ENCODE assay signal across 7 cellular contexts in the genomic region with DNA sequence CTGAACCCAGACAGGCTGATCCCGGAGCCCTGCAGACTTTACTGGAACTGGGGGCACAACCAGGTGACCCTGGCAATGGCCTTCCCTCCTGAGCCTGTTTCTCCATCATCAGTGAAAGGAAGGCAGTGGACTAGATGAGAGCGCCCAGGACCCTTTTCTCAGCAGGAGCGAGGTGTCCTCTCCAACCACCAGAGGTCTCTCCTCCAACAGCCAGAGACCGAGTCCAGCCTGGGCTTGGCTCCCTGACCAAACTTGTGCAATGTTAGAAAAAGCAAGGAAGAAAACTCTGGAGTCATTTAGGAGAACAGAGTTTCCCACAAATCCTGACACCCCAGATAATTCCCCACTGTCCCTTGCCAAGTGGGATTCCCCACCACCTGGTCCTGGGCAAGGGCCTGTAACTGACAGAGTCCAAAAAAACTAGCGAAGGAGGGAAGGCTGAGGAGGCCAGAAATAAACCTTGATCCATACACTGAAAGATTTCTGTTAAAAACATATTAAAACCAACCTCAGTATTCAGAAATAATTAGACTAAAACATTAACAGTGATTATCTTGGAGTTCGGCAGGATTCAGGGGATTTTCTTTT. TPM values are rescaled to one million over a fixed set of nuclear protein-coding genes. Genes with fewer than 3 reads are reported as not detected.
DNase-seq lines count a peak whose midpoint lies in the region; ATAC-seq and TF ChIP-seq lines count a peak whose summit lies in the region.

No MANE protein-coding gene starts in this region.

- no peaks in the 10 kb centered on the region for H3K27me3 ChIP-seq in left ventricle myocardium inferior (ENCODE audit: low read depth)

- H3K27ac ChIP-seq in left ventricle myocardium inferior (replicated peaks), result peak overlapping the region; percentile 93

- no peaks in the 10 kb centered on the region for H3K9me3 ChIP-seq in left ventricle myocardium inferior (replicated peaks)

- no peak overlapping the region for H3K4me3 ChIP-seq in left ventricle myocardium inferior

- peak; percentile 22 for DNase-seq in GDM1 (lab: John Stamatoyannopoulos, UW)
- DNase-seq in Kasumi-1 (lab: John Stamatoyannopoulos, UW), result peak; percentile 48 to 56
- DNase-seq in amniotic epithelial cell (ENCODE audit: low read depth), result peak; percentile 72
- DNase-seq in left ventricle myocardium inferior, result peak; percentile 74
- DNase-seq in sciatic nerve (ENCODE audit: low spot score), result peak; percentile 86
- no peak for DNase-seq in SKM-1 (lab: John Stamatoyannopoulos, UW; ENCODE audit: unreplicated experiment)
- DNase-seq in DMS153 (lab: John Stamatoyannopoulos, UW), result no peak

- ATAC-seq in sciatic nerve, result peak; percentile 83

- H3K4me1 ChIP-seq in left ventricle myocardium inferior, result peaks cover 66% of the 10 kb centered on the region

- H3K36me3 ChIP-seq in left ventricle myocardium inferior, result no peaks in the 10 kb centered on the region

- intact Hi-C loops in left ventricle myocardium inferior (cut with micrococcal nuclease), result loop anchor here (10.0 kb wide), 1 partner anchor 171 kb away; no protein-coding TSS in a partner anchor
- intact Hi-C loops in sciatic nerve (cut with DNase I), result loop anchor here (10.0 kb wide), 1 partner anchor 171 kb away; no protein-coding TSS in a partner anchor

- peak; percentile 89 for TF ChIP-seq CTCF in left ventricle myocardium inferior (IDR thresholded peaks at IDR 0.05; ENCODE audit: borderline replicate concordance)

RNA-seq across cellular contexts. Expression of a gene that starts 9.0 kb away (rescaled TPM):
- total RNA-seq in left ventricle myocardium inferior, result 20.5 TPM
- total RNA-seq in sciatic nerve, result 4.7 TPM

RNA-seq across cellular contexts. Expression of a gene that starts 32.4 kb away (rescaled TPM):
- total RNA-seq in left ventricle myocardium inferior, result 230 TPM
- 79.6 TPM for total RNA-seq in sciatic nerve

RNA-seq across cellular contexts. Expression of a gene that starts 38.1 kb away (rescaled TPM):
- total RNA-seq in left ventricle myocardium inferior (not detected), sciatic nerve (not detected)

RNA-seq across cellular contexts. Expression of a gene that starts 41.3 kb away (rescaled TPM):
- total RNA-seq in left ventricle myocardium inferior, result 4.2 TPM
- 12.4 TPM for total RNA-seq in sciatic nerve

Comparison
In these comparisons a context has a peak if more than half of its experiments do, and no peak if none do; other contexts are left out.
1. DNase-seq: peak in GDM1 (single experiment), Kasumi-1 (2 of 2), amniotic epithelial cell (single experiment), left ventricle myocardium inferior (single experiment) and sciatic nerve (single experiment); none in SKM-1 (single experiment) and DMS153 (single experiment).